In genomic region chr4:64670647-64671046, GRCh38 we compare ENCODE assay signal across 18 cellular contexts.
"Had no signal": no experiment of that assay in that cellular context is flagged by ENCODE, and none has a peak within 500 bp of the region (broad histone marks: within the 10 kb centered on the region; RNA-seq: fewer than 3 reads in every experiment).

No MANE protein-coding gene starts in this region.

- H3K4me3 ChIP-seq: dorsolateral prefrontal cortex, left ventricle myocardium inferior, lower lobe of right lung, neural progenitor cell, sigmoid colon, skin epidermis, thoracic aorta, transverse colon had no signal

- H3K9me3 ChIP-seq: lower lobe of right lung, sigmoid colon, thoracic aorta, transverse colon had no signal

- H3K27ac Mint-ChIP-seq: memory B cell; mesothelial cell of epicardium; natural killer cell treated with Interleukin-12 subunit alpha and Interleukin-12 subunit beta and Interleukin-15 and Interleukin-18, amount 100 ng/mL, for 72 hours; neural progenitor cell; stimulated activated naive B cell treated with anti-CD40 and anti-IgM and Interleukin-4, amounts not matched to agents 10 μg/mL and 1 μg/mL and 100 μg/mL, for 72 hours; stimulated activated naive CD8-positive, alpha-beta T cell treated with anti-CD3 and anti-CD28 coated beads, Interleukin-15, amount 100 ng/mL, for 72 hours had no signal

- H3K27me3 ChIP-seq: dorsolateral prefrontal cortex, neural progenitor cell, sigmoid colon, transverse colon had no signal

- DNase-seq: cortex of kidney; effector CD8-positive, alpha-beta T cell; islet precursor cell; left ventricle myocardium inferior; lower lobe of right lung; sigmoid colon; stimulated activated CD4-positive, alpha-beta T cell treated with anti-CD3 and anti-CD28 coated beads, Interleukin-2, amount 100 ng/mL, for 24 hours; stimulated activated CD4-positive, alpha-beta T cell treated with anti-CD3 and anti-CD28 coated beads, Interleukin-4, amount 100 ng/mL, for 4 hours; stimulated activated naive B cell treated with anti-CD40 and anti-IgM and Interleukin-4, amounts not matched to agents 10 μg/mL and 1 μg/mL and 100 μg/mL, for 72 hours; stimulated activated naive CD8-positive, alpha-beta T cell treated with anti-CD3 and anti-CD28 coated beads, Interleukin-15, amount 100 ng/mL, for 72 hours; transverse colon had no signal

- H3K36me3 ChIP-seq: left ventricle myocardium inferior, lower lobe of right lung, neural progenitor cell, sigmoid colon, thoracic aorta, transverse colon had no signal

- H3K27ac ChIP-seq: dorsolateral prefrontal cortex, left ventricle myocardium inferior, lower lobe of right lung, neural progenitor cell, sigmoid colon, skin epidermis, thoracic aorta, transverse colon had no signal

- H3K4me3 Mint-ChIP-seq: memory B cell; mesothelial cell of epicardium; natural killer cell treated with Interleukin-12 subunit alpha and Interleukin-12 subunit beta and Interleukin-15 and Interleukin-18, amount 100 ng/mL, for 72 hours; neural progenitor cell; stimulated activated naive B cell treated with anti-CD40 and anti-IgM and Interleukin-4, amounts not matched to agents 10 μg/mL and 1 μg/mL and 100 μg/mL, for 72 hours; stimulated activated naive CD8-positive, alpha-beta T cell treated with anti-CD3 and anti-CD28 coated beads, Interleukin-15, amount 100 ng/mL, for 72 hours had no signal

- ATAC-seq: lower lobe of right lung; natural killer cell treated with Interleukin-12 subunit alpha and Interleukin-12 subunit beta and Interleukin-15 and Interleukin-18, amount 100 ng/mL, for 72 hours had no signal

- H3K36me3 Mint-ChIP-seq: memory B cell; mesothelial cell of epicardium; neural progenitor cell; stimulated activated naive B cell treated with anti-CD40 and anti-IgM and Interleukin-4, amounts not matched to agents 10 μg/mL and 1 μg/mL and 100 μg/mL, for 72 hours had no signal

- H3K4me1 Mint-ChIP-seq: memory B cell; mesothelial cell of epicardium; neural progenitor cell; stimulated activated naive B cell treated with anti-CD40 and anti-IgM and Interleukin-4, amounts not matched to agents 10 μg/mL and 1 μg/mL and 100 μg/mL, for 72 hours; stimulated activated naive CD8-positive, alpha-beta T cell treated with anti-CD3 and anti-CD28 coated beads, Interleukin-15, amount 100 ng/mL, for 72 hours had no signal

- H3K4me1 ChIP-seq: left ventricle myocardium inferior, lower lobe of right lung, neural progenitor cell, sigmoid colon, transverse colon had no signal

- H3K27me3 Mint-ChIP-seq: memory B cell; natural killer cell treated with Interleukin-12 subunit alpha and Interleukin-12 subunit beta and Interleukin-15 and Interleukin-18, amount 100 ng/mL, for 72 hours; stimulated activated naive B cell treated with anti-CD40 and anti-IgM and Interleukin-4, amounts not matched to agents 10 μg/mL and 1 μg/mL and 100 μg/mL, for 72 hours; stimulated activated naive CD8-positive, alpha-beta T cell treated with anti-CD3 and anti-CD28 coated beads, Interleukin-15, amount 100 ng/mL, for 72 hours had no signal
